In the genomic region with DNA sequence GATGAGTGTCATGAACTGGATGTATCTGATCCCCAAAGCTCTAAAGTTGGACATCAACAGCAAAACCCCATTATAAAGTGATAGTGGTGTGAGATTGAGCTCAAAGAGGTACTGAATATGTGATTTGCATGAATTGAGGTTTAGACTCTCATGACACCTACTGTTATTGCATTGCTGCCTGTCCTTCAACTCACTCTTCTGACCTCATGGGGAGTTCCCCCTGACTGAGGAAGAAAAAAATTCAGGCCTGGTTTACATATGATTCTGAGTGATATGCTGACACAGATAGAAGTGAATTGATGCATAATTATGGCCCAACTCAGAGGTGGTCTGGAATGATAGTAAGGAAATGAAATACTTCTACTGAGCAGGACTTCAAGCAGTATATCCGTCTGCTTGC, we compare ENCODE assay signal across 9 cellular contexts.
DNase-seq lines count a peak whose midpoint lies in the region; ATAC-seq and TF ChIP-seq lines count a peak whose summit lies in the region.
"Had no signal": no experiment of that assay in that cellular context is flagged by ENCODE, and none has a peak within 500 bp of the region (broad histone marks: within the 10 kb centered on the region; RNA-seq: fewer than 3 reads in every experiment).

No MANE protein-coding gene starts in this region.

- H3K27ac ChIP-seq in A673 (ENCODE audit: low read depth, low read length, poor library complexity, severe bottlenecking) (no peak overlapping the region), caudate nucleus (ENCODE audit: low read depth, low read length) (no peak overlapping the region)
- H3K27ac ChIP-seq: esophagus muscularis mucosa had no signal

- ATAC-seq in activated naive CD4-positive, alpha-beta T cell treated with anti-CD3 and anti-CD28 coated beads, Interleukin-2, amount 50 U/mL, for 72 hours: peak; percentile 99
- ATAC-seq in HG02623 (IDR thresholded peaks at IDR 0.05; ENCODE audit: unreplicated experiment): peak; percentile 99
- ATAC-seq in stimulated activated naive CD8-positive, alpha-beta T cell treated with anti-CD3 and anti-CD28 coated beads, Interleukin-15, amount 100 ng/mL, for 72 hours: peak; percentile 100

- TF ChIP-seq CTCF in A673 (conservative IDR thresholded peaks at IDR 0.05; ENCODE audit: low read depth, low read length): no peak

- no peaks in the 10 kb centered on the region for H3K27me3 Mint-ChIP-seq in IgD-negative memory B cell
- no peaks in the 10 kb centered on the region for H3K27me3 Mint-ChIP-seq in stimulated activated naive CD8-positive, alpha-beta T cell treated with anti-CD3 and anti-CD28 coated beads, Interleukin-15, amount 100 ng/mL, for 72 hours

- H3K9me3 Mint-ChIP-seq in activated naive CD4-positive, alpha-beta T cell treated with anti-CD3 and anti-CD28 coated beads, Interleukin-2, amount 50 U/mL, for 72 hours: no peaks in the 10 kb centered on the region
- no peaks in the 10 kb centered on the region for H3K9me3 Mint-ChIP-seq in IgD-negative memory B cell
- H3K9me3 Mint-ChIP-seq in stimulated activated naive CD8-positive, alpha-beta T cell treated with anti-CD3 and anti-CD28 coated beads, Interleukin-15, amount 100 ng/mL, for 72 hours: no peaks in the 10 kb centered on the region

- CTCF ChIA-PET in A673 (lab: Charles Lee): no interaction called here

- intact Hi-C loops in A673 (cut with micrococcal nuclease; ENCODE audit: unreplicated experiment): no loop called here

- H3K36me3 ChIP-seq in A673 (ENCODE audit: insufficient read depth, low read length, poor library complexity, severe bottlenecking): no peaks in the 10 kb centered on the region
- H3K36me3 ChIP-seq: esophagus muscularis mucosa had no signal

- H3K4me1 Mint-ChIP-seq in IgD-negative memory B cell: peaks cover 15 to 22% (median 19%) of the 10 kb centered on the region in 3 donors
- H3K4me1 Mint-ChIP-seq in stimulated activated naive CD8-positive, alpha-beta T cell treated with anti-CD3 and anti-CD28 coated beads, Interleukin-15, amount 100 ng/mL, for 72 hours: peaks cover 15% of the 10 kb centered on the region

- H3K27me3 ChIP-seq in A673 (replicated peaks; ENCODE audit: insufficient read depth, low read depth, low read length, poor library complexity): no peaks in the 10 kb centered on the region
- H3K27me3 ChIP-seq: esophagus muscularis mucosa had no signal

- no TSS peak for BruUV-seq in A673 (replicated peaks; lab: Mats Ljungman, UMichigan)

- peak overlapping the region in 1 of 2 donors; percentile 4 for H3K27ac Mint-ChIP-seq in activated naive CD4-positive, alpha-beta T cell treated with anti-CD3 and anti-CD28 coated beads, Interleukin-2, amount 50 U/mL, for 72 hours
- peak overlapping the region; percentile 2 to 71 (median 44) for H3K27ac Mint-ChIP-seq in IgD-negative memory B cell
- H3K27ac Mint-ChIP-seq in stimulated activated naive CD8-positive, alpha-beta T cell treated with anti-CD3 and anti-CD28 coated beads, Interleukin-15, amount 100 ng/mL, for 72 hours: peak overlapping the region in 1 of 2 donors; percentile 8

- H3K4me3 Mint-ChIP-seq in IgD-negative memory B cell: peak overlapping the region in 2 of 4 donors; percentile 43 to 69
- H3K4me3 Mint-ChIP-seq in stimulated activated naive CD8-positive, alpha-beta T cell treated with anti-CD3 and anti-CD28 coated beads, Interleukin-15, amount 100 ng/mL, for 72 hours: no peak overlapping the region

- no peaks in the 10 kb centered on the region for H3K36me3 Mint-ChIP-seq in activated naive CD4-positive, alpha-beta T cell treated with anti-CD3 and anti-CD28 coated beads, Interleukin-2, amount 50 U/mL, for 72 hours
- H3K36me3 Mint-ChIP-seq in IgD-negative memory B cell: no peaks in the 10 kb centered on the region

- POLR2A ChIA-PET in A673 (lab: Charles Lee; ENCODE audit: low non-redundant PET): no interaction called here

- H3K4me3 ChIP-seq in A673 (ENCODE audit: low read depth, low read length, poor library complexity, severe bottlenecking): no peak overlapping the region
- H3K4me3 ChIP-seq: esophagus muscularis mucosa had no signal

- no peaks in the 10 kb centered on the region for H3K9me3 ChIP-seq in A673 (ENCODE audit: low read depth, low read length, poor library complexity, severe bottlenecking)
- H3K9me3 ChIP-seq: esophagus muscularis mucosa had no signal

- no peaks in the 10 kb centered on the region for H3K4me1 ChIP-seq in A673 (ENCODE audit: insufficient read depth, low read length, poor library complexity, severe bottlenecking)
- H3K4me1 ChIP-seq: esophagus muscularis mucosa had no signal

- no peak for DNase-seq in activated naive CD4-positive, alpha-beta T cell treated with anti-CD3 and anti-CD28 coated beads, Interleukin-2, amount 50 U/mL, for 72 hours (ENCODE audit: low spot score in 2 of 2)
- DNase-seq in activated naive CD4-positive, alpha-beta T cell treated with Interleukin-2 at 50 U/mL for 16 hours: no peak
- peak; percentile 18 to 51 for DNase-seq in stimulated activated naive CD8-positive, alpha-beta T cell treated with anti-CD3 and anti-CD28 coated beads, Interleukin-15, amount 100 ng/mL, for 72 hours
- DNase-seq in DMS153 treated with DMSO at 0.1 percent for 48 hours (lab: John Stamatoyannopoulos, UW; ENCODE audit: unreplicated experiment) (no peak), A673 (ENCODE audit: low spot score) (no peak), caudate nucleus (lab: John Stamatoyannopoulos, UW) (no peak)

Comparison
In these comparisons a context has a peak if more than half of its experiments do, and no peak if none do; other contexts are left out.
1. DNase-seq: peak in stimulated activated naive CD8-positive, alpha-beta T cell treated with anti-CD3 and anti-CD28 coated beads, Interleukin-15, amount 100 ng/mL, for 72 hours (2 of 2); none in activated naive CD4-positive, alpha-beta T cell treated with anti-CD3 and anti-CD28 coated beads, Interleukin-2, amount 50 U/mL, for 72 hours (0 of 2), activated naive CD4-positive, alpha-beta T cell treated with Interleukin-2 at 50 U/mL for 16 hours (single experiment), DMS153 treated with DMSO at 0.1 percent for 48 hours (single experiment), A673 (single experiment) and caudate nucleus (0 of 61).
2. Peak in every context shown above with its lines, with median percentiles within 50 percentile points of each other: ATAC-seq.